In genomic region chr11:73538381-73538872, GRCh38 we compare ENCODE assay signal across 8 cellular contexts. TPM values are rescaled to one million over a fixed set of nuclear protein-coding genes. Genes with fewer than 3 reads are reported as not detected.
A peak's percentile ranks its signal among the peaks of the same experiment; 100 is the strongest.
DNase-seq lines count a peak whose midpoint lies in the region; ATAC-seq, FAIRE-seq and TF ChIP-seq lines count a peak whose summit lies in the region.

No MANE protein-coding gene starts in this region.

- H3K79me2 ChIP-seq in endothelial cell of umbilical vein (ENCODE audit: control insufficient read depth, insufficient read depth, low read length): no peaks in the 10 kb centered on the region

- H2AFZ ChIP-seq in endothelial cell of umbilical vein (ENCODE audit: low read depth, low read length): no peak overlapping the region

- TF ChIP-seq POLR2A in endothelial cell of umbilical vein (IDR thresholded peaks at IDR 0.05; ENCODE audit: low read depth, low read length): no peak
- no peak for TF ChIP-seq POLR2A in sigmoid colon (IDR thresholded peaks at IDR 0.05)

- no peak for ATAC-seq in upper lobe of right lung

- H3K4me3 ChIP-seq in endothelial cell of umbilical vein (replicated peaks in 1 of 3; ENCODE audit: insufficient read depth in 1 of 3, low read depth in 1 of 3, low read length in 3 of 3) (no peak overlapping the region), upper lobe of right lung (no peak overlapping the region), sigmoid colon (no peak overlapping the region)

- intact Hi-C loops in endothelial cell of umbilical vein (cut with micrococcal nuclease) (no loop called here), upper lobe of right lung (cut with DNase I) (no loop called here), sigmoid colon (cut with DNase I) (no loop called here)

- POLR2A ChIA-PET in endothelial cell of umbilical vein (lab: Charles Lee): interaction anchor here (0.7 kb wide), 1 partner anchor 18 kb away, joined by 3 read pairs; no protein-coding TSS in a partner anchor

- CTCF ChIA-PET in endothelial cell of umbilical vein (lab: Charles Lee): interaction anchor here (1.0 to 1.6 kb wide), 3 partner anchors 27 to 87 kb away, joined by 4 read pairs; no protein-coding TSS in a partner anchor

- WGBS in sigmoid colon, 2 donors: 23 to 25% methylated on average over 1 of the region's 1 CpG

- H3K27ac ChIP-seq in endothelial cell of umbilical vein (ENCODE audit: insufficient read depth, low read depth, low read length) (no peak overlapping the region), upper lobe of right lung (no peak overlapping the region), sigmoid colon (no peak overlapping the region)

- no TSS peak for BruUV-seq in endothelial cell of umbilical vein (replicated peaks; lab: Mats Ljungman, UMichigan)

- no peak for TF ChIP-seq CTCF in endothelial cell of umbilical vein (IDR thresholded peaks at IDR 0.05; ENCODE audit: extremely low read depth in 1 of 2, insufficient read depth in 1 of 2, low read depth in 1 of 2, low read length in 2 of 2)
- no peak for TF ChIP-seq CTCF in upper lobe of right lung (IDR thresholded peaks at IDR 0.05)
- no peak for TF ChIP-seq CTCF in sigmoid colon (IDR thresholded peaks at IDR 0.05)

- H3K9ac ChIP-seq in endothelial cell of umbilical vein (replicated peaks; ENCODE audit: extremely low read depth, insufficient read depth, low read length): no peak overlapping the region

- peaks cover 2% of the 10 kb centered on the region for H4K20me1 ChIP-seq in endothelial cell of umbilical vein (replicated peaks; ENCODE audit: control insufficient read depth, extremely low read depth, insufficient read depth, low read length)

- H3K9me3 ChIP-seq in endothelial cell of umbilical vein (replicated peaks; ENCODE audit: control insufficient read depth, insufficient read depth, low read length): no peaks in the 10 kb centered on the region
- H3K9me3 ChIP-seq in upper lobe of right lung: no peaks in the 10 kb centered on the region
- no peaks in the 10 kb centered on the region for H3K9me3 ChIP-seq in sigmoid colon

- H3K36me3 ChIP-seq in endothelial cell of umbilical vein (ENCODE audit: control insufficient read depth in 2 of 2, extremely low read depth in 1 of 2, insufficient read depth in 2 of 2, low read length in 2 of 2): no peaks in the 10 kb centered on the region
- no peaks in the 10 kb centered on the region for H3K36me3 ChIP-seq in upper lobe of right lung
- no peaks in the 10 kb centered on the region for H3K36me3 ChIP-seq in sigmoid colon

- no peak overlapping the region for H3K4me2 ChIP-seq in endothelial cell of umbilical vein (ENCODE audit: insufficient read depth, low read length)

- no peak for TF ChIP-seq EP300 in sigmoid colon (IDR thresholded peaks at IDR 0.05)

- peak; percentile 72 for FAIRE-seq in endothelial cell of umbilical vein (lab: Jason Lieb, UNC)

- peak; percentile 38 to 47 for DNase-seq in AML-193 (lab: John Stamatoyannopoulos, UW)
- peak; percentile 22 for DNase-seq in GM19238 (ENCODE audit: insufficient read length, low spot score)
- peak; percentile 65 to 82 for DNase-seq in NOMO-1 (lab: John Stamatoyannopoulos, UW; ENCODE audit: unreplicated experiment in 2 of 2)
- DNase-seq in endothelial cell of umbilical vein (ENCODE audit: low read depth, low spot score): peak; percentile 64
- no peak for DNase-seq in EL
- DNase-seq in upper lobe of right lung: no peak
- DNase-seq in UCSD-AML1 (lab: John Stamatoyannopoulos, UW; ENCODE audit: unreplicated experiment): no peak
- DNase-seq in sigmoid colon: no peak

- H3K9me1 ChIP-seq in endothelial cell of umbilical vein (replicated peaks; ENCODE audit: control insufficient read depth, extremely low read depth, insufficient read depth, low read length): no peaks in the 10 kb centered on the region

- no peaks in the 10 kb centered on the region for H3K27me3 ChIP-seq in endothelial cell of umbilical vein (ENCODE audit: control insufficient read depth in 2 of 2, insufficient read depth in 2 of 2, low read length in 2 of 2)
- H3K27me3 ChIP-seq in upper lobe of right lung: no peaks in the 10 kb centered on the region
- no peaks in the 10 kb centered on the region for H3K27me3 ChIP-seq in sigmoid colon

- dilution Hi-C loops in endothelial cell of umbilical vein (cut with MboI; ENCODE audit: extremely low pct_ligation_motif_present, low sequenced_read_pairs): no loop called here

- H3K4me1 ChIP-seq in endothelial cell of umbilical vein (ENCODE audit: control insufficient read depth, extremely low read depth, insufficient read depth, low read length) (no peaks in the 10 kb centered on the region), upper lobe of right lung (peaks cover 5% of the 10 kb centered on the region), sigmoid colon (peaks cover 0 to 9% (median 4%) of the 10 kb centered on the region in 4 donors)

TF ChIP-seq in endothelial cell of umbilical vein, 7 proteins besides CTCF, POLR2A, EP300 and RAD21:
- no peak for TF ChIP-seq FOS (IDR thresholded peaks at IDR 0.05; ENCODE audit: borderline replicate concordance, insufficient read depth, low read length)
- TF ChIP-seq POLR2AphosphoS5 (IDR thresholded peaks at IDR 0.05; ENCODE audit: insufficient read depth, low read depth, low read length): no peak
- no peak for TF ChIP-seq JUN (IDR thresholded peaks at IDR 0.05; ENCODE audit: borderline replicate concordance, insufficient read depth, insufficient read length, low read depth)
- no peak for TF ChIP-seq GATA2 (IDR thresholded peaks at IDR 0.05; ENCODE audit: insufficient read depth, insufficient read length, low read depth, low read length)
- no peak for TF ChIP-seq MAX (IDR thresholded peaks at IDR 0.05; ENCODE audit: insufficient read depth, insufficient read length)
- TF ChIP-seq MYC (IDR thresholded peaks at IDR 0.05; ENCODE audit: low read depth, low read length): no peak
- TF ChIP-seq EZH2 (IDR thresholded peaks at IDR 0.05; ENCODE audit: borderline replicate concordance, low read depth, low read length, severe bottlenecking): no peak

RNA-seq across cellular contexts. Expression of gene FAM168A, which starts 59.5 kb away (rescaled TPM):
- total RNA-seq in endothelial cell of umbilical vein (20.5 and 22.5 TPM in 2 replicates), upper lobe of right lung (30.7 TPM), sigmoid colon (10 to 100 TPM; 20.7 to 37.7 (median 26.3) TPM)
- polyA plus RNA-seq in endothelial cell of umbilical vein (17.0 and 18.9 TPM in 2 replicates), sigmoid colon (10 to 100 TPM in 1 of 3 donors, 1 to 10 TPM in 2; 3.6 to 12.4 (median 4.4) TPM)
- 8.8 and 9.8 TPM in 2 replicates for polyA plus RNA-seq in endothelial cell of umbilical vein (2011; cell fraction: cytosol; rRNA removed)
- 27.8 and 33.8 TPM in 2 replicates for polyA plus RNA-seq in endothelial cell of umbilical vein (2011; cell fraction: nucleus; rRNA removed)
- polyA plus RNA-seq in endothelial cell of umbilical vein (2012): 14.9 and 15.4 TPM in 2 replicates
- polyA minus RNA-seq in endothelial cell of umbilical vein: 29.5 and 30.7 TPM in 2 replicates
- polyA minus RNA-seq in endothelial cell of umbilical vein (2011; cell fraction: cytosol; rRNA and poly(A)+ RNA removed): 9.7 TPM
- 21.9 and 23.4 TPM in 2 replicates for polyA minus RNA-seq in endothelial cell of umbilical vein (2011; cell fraction: nucleus; rRNA and poly(A)+ RNA removed)

Comparison
In these comparisons a context has a peak if more than half of its experiments do, and no peak if none do; other contexts are left out.
1. DNase-seq: peak in AML-193 (2 of 2), GM19238 (single experiment), NOMO-1 (2 of 2) and endothelial cell of umbilical vein (single experiment); none in EL (single experiment), upper lobe of right lung (single experiment), UCSD-AML1 (single experiment) and sigmoid colon (single experiment).